9 cellular contexts compared by ENCODE assay signal in the genomic region with DNA sequence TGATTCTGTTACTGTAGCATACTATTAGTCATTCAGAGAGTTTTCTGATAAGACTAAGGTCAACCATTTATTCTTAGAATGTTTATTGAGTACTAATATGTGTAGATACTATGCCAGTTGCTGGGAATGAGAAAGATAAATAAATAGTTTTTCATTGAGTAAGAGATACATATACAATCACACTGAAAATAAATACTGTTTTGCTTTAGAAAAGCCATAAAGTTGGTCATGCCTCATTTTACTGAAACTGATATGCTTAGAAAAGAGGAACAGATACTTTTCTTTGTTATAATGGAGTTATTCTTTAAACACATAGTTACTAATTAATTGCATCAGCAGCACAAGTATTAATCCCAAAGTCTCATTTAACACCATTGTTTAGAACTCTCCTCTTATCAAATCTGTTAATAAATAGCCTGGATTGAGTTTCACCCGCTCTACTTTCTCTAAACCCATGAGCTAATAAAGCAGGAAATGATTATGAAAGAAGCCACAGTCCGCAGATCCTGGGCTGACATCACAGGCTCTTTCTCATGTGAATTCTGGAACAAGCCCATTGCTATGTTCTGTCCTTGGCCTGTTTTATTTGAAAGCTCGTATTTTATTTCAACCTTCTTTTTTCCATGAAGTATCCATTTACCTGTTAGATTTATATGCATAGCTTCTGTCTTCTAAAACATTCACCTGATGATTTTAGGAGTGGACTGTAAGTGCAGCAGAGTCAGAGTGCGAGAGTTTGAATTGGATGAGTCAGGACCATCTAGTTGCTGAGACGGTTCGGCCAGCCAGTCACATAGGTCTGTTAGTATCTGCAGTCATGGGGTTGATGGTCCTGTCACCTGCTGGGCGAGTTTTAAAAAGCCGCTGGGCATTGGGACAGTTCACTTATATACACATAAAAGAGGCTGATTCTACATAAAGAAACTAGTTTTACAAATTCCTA. TPM values are rescaled to one million over a fixed set of nuclear protein-coding genes. Genes with fewer than 3 reads are reported as not detected.
DNase-seq lines count a peak whose midpoint lies in the region; ATAC-seq, FAIRE-seq and TF ChIP-seq lines count a peak whose summit lies in the region.
"Had no signal": no experiment of that assay in that cellular context is flagged by ENCODE, and none has a peak within 500 bp of the region (broad histone marks: within the 10 kb centered on the region; RNA-seq: fewer than 3 reads in every experiment).

No MANE protein-coding gene starts in this region.

- H3F3A ChIP-seq in PC-3 (ENCODE audit: low read length, unreplicated experiment) = no peaks in the 10 kb centered on the region

- H3K27me3 ChIP-seq in PC-3 (ENCODE audit: low read length) (no peaks in the 10 kb centered on the region), transverse colon (no peaks in the 10 kb centered on the region)

- H3K36me3 ChIP-seq in PC-3 (ENCODE audit: low read depth, low read length) (no peaks in the 10 kb centered on the region), transverse colon (peaks cover 0 to 4% (median 0%) of the 10 kb centered on the region in 4 donors)

- no peak for TF ChIP-seq POLR2A in transverse colon (IDR thresholded peaks at IDR 0.05)

- H3K4me1 ChIP-seq in PC-3 (ENCODE audit: insufficient read depth, low read length) = no peaks in the 10 kb centered on the region
- no peaks in the 10 kb centered on the region for H3K4me1 ChIP-seq in transverse colon

- H4K20me1 ChIP-seq in PC-3 (ENCODE audit: low read length) = no peaks in the 10 kb centered on the region

- H3K79me2 ChIP-seq in PC-3 (ENCODE audit: low read length) = no peaks in the 10 kb centered on the region

- no TSS peak for BruUV-seq in PC-3 (replicated peaks; lab: Mats Ljungman, UMichigan)

- POLR2A ChIA-PET in PC-3 (lab: Charles Lee; ENCODE audit: unreplicated experiment) = no interaction called here

- in situ Hi-C loops in transverse colon (cut with MboI; ENCODE audit: low pct_ligation_motif_present in 1 of 4, low pct_unique_long_range_greater_than_20kb in 1 of 4, low sequenced_read_pairs in 3 of 4) = loop anchor here in 1 of 4 donors (10.0 kb wide), 1 partner anchor 78 kb away; no protein-coding TSS in a partner anchor

- 47 to 67% methylated on average over 5 to 8 of the region's 8 CpGs for WGBS in transverse colon (ENCODE audit: low coverage in 1 of 2), 2 donors

- CTCF ChIA-PET in PC-3 (lab: Charles Lee) = no interaction called here

- DNase-seq in D721Med (ENCODE audit: insufficient read length, low spot score) (no peak), PC-3 (peak; percentile 82), choroid plexus epithelial cell (ENCODE audit: low read depth) (peak; percentile 88), lung microvascular endothelial cell (ENCODE audit: low read depth in 2 of 2) (peak; percentile 14 to 78), transverse colon (peak; percentile 65), HTR-8/SVneo (ENCODE audit: insufficient read length, low spot score) (no peak)

- ATAC-seq in GM19328 (IDR thresholded peaks at IDR 0.05; ENCODE audit: unreplicated experiment) (peak; percentile 71), HG03175 (IDR thresholded peaks at IDR 0.05; ENCODE audit: unreplicated experiment) (peak; percentile 90), PC-3 (peak; percentile 99)

- peak; percentile 43 for TF ChIP-seq CTCF in D721Med (IDR thresholded peaks at IDR 0.05; ENCODE audit: insufficient read depth, missing control alignments)
- peak; percentile 79 for TF ChIP-seq CTCF in PC-3 (conservative IDR thresholded peaks at IDR 0.05; ENCODE audit: low read depth, low read length)
- peak; percentile 61 for TF ChIP-seq CTCF in choroid plexus epithelial cell (conservative IDR thresholded peaks at IDR 0.05; ENCODE audit: low read depth, low read length)
- peak in 3 of 5 experiments; percentile 37 to 45 (median 39) for TF ChIP-seq CTCF in transverse colon (IDR thresholded peaks at IDR 0.05)

- H2AFZ ChIP-seq in PC-3 (ENCODE audit: low read length) = no peak overlapping the region

- H3K27ac ChIP-seq in PC-3 (ENCODE audit: low read length) (no peak overlapping the region), transverse colon (peak overlapping the region in 1 of 4 donors; percentile 10)
- H3K27ac ChIP-seq: skin epidermis had no signal

- no peak overlapping the region for H3K9ac ChIP-seq in PC-3 (ENCODE audit: low read length)

- H3K4me2 ChIP-seq in PC-3 (ENCODE audit: low read length) = no peak overlapping the region

- H3K9me3 ChIP-seq in PC-3 (ENCODE audit: low read length) (no peaks in the 10 kb centered on the region), transverse colon (no peaks in the 10 kb centered on the region)

- intact Hi-C loops in PC-3 (cut with micrococcal nuclease) = loop anchor here (1.0 kb wide), 2 partner anchors 83 to 707 kb away; no protein-coding TSS in a partner anchor
- intact Hi-C loops in transverse colon (cut with DNase I; ENCODE audit: low total_unique reads) = no loop called here

- FAIRE-seq in D721Med (lab: Jason Lieb, UNC) (peak; percentile 44), HTR-8/SVneo (lab: Jason Lieb, UNC) (no peak)

- TF ChIP-seq EP300 in transverse colon (IDR thresholded peaks at IDR 0.05; ENCODE audit: low read depth) = no peak

- H3K4me3 ChIP-seq in PC-3 (ENCODE audit: low read length) = no peak overlapping the region
- H3K4me3 ChIP-seq in choroid plexus epithelial cell (ENCODE audit: low read depth, low read length) = no peak overlapping the region
- H3K4me3 ChIP-seq in transverse colon = no peak overlapping the region
- H3K4me3 ChIP-seq: skin epidermis had no signal

- H3K9me2 ChIP-seq in PC-3 (replicated peaks; ENCODE audit: low read length) = no peaks in the 10 kb centered on the region

RNA-seq across cellular contexts. Expression of a gene that starts 35.5 kb away (rescaled TPM):
- total RNA-seq in PC-3 (2014; rRNA removed) = 0.15 and 0.17 TPM in 2 replicates
- total RNA-seq in lung microvascular endothelial cell = 0.65 and 0.79 TPM in 2 replicates
- 10 to 100 TPM in 1 of 4 donors, 1 to 10 TPM in 3; 6.7 to 17.9 (median 8.9) TPM for total RNA-seq in transverse colon

RNA-seq across cellular contexts. Expression of a gene that starts 59.0 kb away (rescaled TPM):
- total RNA-seq in PC-3 (2014; rRNA removed) = 2.8 and 4.1 TPM in 2 replicates
- total RNA-seq in lung microvascular endothelial cell = 2.8 and 6.3 TPM in 2 replicates
- 10 to 100 TPM; 14.9 to 39.0 (median 22.4) TPM for total RNA-seq in transverse colon

Comparison
In these comparisons a context has a peak if more than half of its experiments do, and no peak if none do; other contexts are left out.
1. DNase-seq: peak in PC-3 (single experiment), choroid plexus epithelial cell (single experiment), lung microvascular endothelial cell (2 of 2) and transverse colon (single experiment); none in D721Med (single experiment) and HTR-8/SVneo (single experiment).
2. Peak in every context shown above with its lines, with median percentiles within 50 percentile points of each other: CTCF ChIP-seq and ATAC-seq.